ENCODE assay signal across 17 cellular contexts in the genomic region with DNA sequence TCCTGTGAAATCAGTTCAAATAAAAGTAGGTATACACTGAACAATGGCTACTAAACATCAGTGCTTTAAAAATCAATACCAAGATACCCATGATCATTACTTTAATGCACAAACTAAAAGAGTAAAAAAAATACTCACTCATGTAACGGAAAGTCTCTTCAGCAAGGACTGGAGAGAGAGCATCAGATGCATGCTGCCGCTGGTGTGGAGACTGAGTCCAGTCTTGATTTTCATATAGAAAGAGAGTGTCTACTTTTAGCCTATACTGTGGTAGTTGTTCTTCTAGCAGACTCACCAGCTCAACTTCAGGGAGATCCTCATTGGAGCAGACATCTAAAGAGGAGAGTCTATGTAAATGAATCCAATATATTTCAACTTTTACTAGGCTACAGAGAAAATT. TPM values are rescaled to one million over a fixed set of nuclear protein-coding genes. Genes with fewer than 3 reads are reported as not detected.
DNase-seq lines count a peak whose midpoint lies in the region; ATAC-seq, FAIRE-seq and TF ChIP-seq lines count a peak whose summit lies in the region.
"Had no signal": no experiment of that assay in that cellular context is flagged by ENCODE, and none has a peak within 500 bp of the region (broad histone marks: within the 10 kb centered on the region; RNA-seq: fewer than 3 reads in every experiment).

No MANE protein-coding gene starts in this region.

- H3K4me3 Mint-ChIP-seq in activated T-helper 17 cell treated with anti-CD3 and anti-CD28 coated beads, Interleukin-2, amount 50 U/mL, for 72 hours, result no peak overlapping the region
- H3K4me3 Mint-ChIP-seq: B cell had no signal

- peaks cover 46% of the 10 kb centered on the region for H3K36me3 Mint-ChIP-seq in activated T-helper 17 cell treated with anti-CD3 and anti-CD28 coated beads, Interleukin-2, amount 50 U/mL, for 72 hours (ENCODE audit: low read depth)

- peaks cover 24% of the 10 kb centered on the region for H3K4me1 Mint-ChIP-seq in activated T-helper 17 cell treated with anti-CD3 and anti-CD28 coated beads, Interleukin-2, amount 50 U/mL, for 72 hours

- H3K36me3 ChIP-seq in heart right ventricle, result peaks cover 0 to 10% (median 0%) of the 10 kb centered on the region in 9 donors
- H3K36me3 ChIP-seq in HepG2 (replicated peaks in 1 of 2; ENCODE audit: control insufficient read depth in 1 of 2, insufficient read depth in 2 of 2, low read length in 2 of 2), result peaks cover 0 to 3% of the 10 kb centered on the region in 2 experiments; a peak in 2 of 5 replicates
- H3K36me3 ChIP-seq in BE2C, result no peaks in the 10 kb centered on the region
- H3K36me3 ChIP-seq: lower lobe of right lung, neutrophil had no signal

- H3K4me3 ChIP-seq in heart right ventricle (peak overlapping the region in 9 of 10 donors; percentile 6 to 40 (median 30)), HepG2 (replicated peaks in 1 of 3; ENCODE audit: insufficient read depth in 1 of 3, low read depth in 2 of 3, low read length in 3 of 3) (no peak overlapping the region), BE2C (ENCODE audit: low read depth, low read length) (no peak overlapping the region; the same call in 1 of the 2 replicates)
- H3K4me3 ChIP-seq: lower lobe of right lung had no signal

- ATAC-seq in heart right ventricle, result peak in 3 of 8 donors; percentile 21 to 60 (median 28)
- ATAC-seq in activated T-helper 17 cell treated with anti-CD3 and anti-CD28 coated beads, Interleukin-2, amount 50 U/mL, for 72 hours (replicated peaks), result no peak
- peak; percentile 57 for ATAC-seq in HepG2
- ATAC-seq: HCT116 had no signal

- H3K4me2 ChIP-seq in HepG2 (ENCODE audit: low read depth, low read length), result no peak overlapping the region

- TF ChIP-seq POLR2A in HepG2 (IDR thresholded peaks at IDR 0.05; ENCODE audit: insufficient read depth in 1 of 2, low read depth in 2 of 2, low read length in 2 of 2), result no peak

- peaks cover 0 to 95% (median 59%) of the 10 kb centered on the region in 9 donors for H3K4me1 ChIP-seq in heart right ventricle
- H3K4me1 ChIP-seq in HepG2 (ENCODE audit: insufficient read depth, low read length), result peaks cover 25% of the 10 kb centered on the region
- H3K4me1 ChIP-seq in BE2C, result peaks cover 32% of the 10 kb centered on the region

- CTCF ChIA-PET in HepG2 (lab: Yijun Ruan, JAX; ENCODE audit: low intra/inter-chr PET ratio, low total read pairs), result no interaction called here

- no peak for FAIRE-seq in HepG2 (lab: Jason Lieb, UNC)

- H3K9me3 ChIP-seq in heart right ventricle (no peaks in the 10 kb centered on the region), HepG2 (ENCODE audit: low read length) (no peaks in the 10 kb centered on the region), BE2C (no peaks in the 10 kb centered on the region)
- H3K9me3 ChIP-seq: lower lobe of right lung, neutrophil had no signal

- 80 to 82% methylated on average over 2 of the region's 2 CpGs for whole genome bisulfite sequencing in heart right ventricle, 2 donors
- WGBS in HepG2 (ENCODE audit: low lambda C conversion rate), result 92% methylated on average over 2 of the region's 2 CpGs

- TF ChIP-seq EP300 in HepG2 (IDR thresholded peaks at IDR 0.05; ENCODE audit: low read depth in 2 of 2, low read length in 2 of 2), result no peak
- TF ChIP-seq EP300 in HepG2 (CRISPR knock-in tag; IDR thresholded peaks at IDR 0.05; ENCODE audit: borderline replicate concordance), result no peak

- H3K27ac ChIP-seq in heart right ventricle, result peak overlapping the region; percentile 13 to 87 (median 73)
- peak overlapping the region; percentile 39 for H3K27ac ChIP-seq in HepG2 (ENCODE audit: extremely low read length, insufficient read depth, low read length)
- H3K27ac ChIP-seq: neutrophil had no signal

- DNase-seq in heart right ventricle (no peak), cardiac septum (ENCODE audit: low spot score) (no peak), HepG2 (ENCODE audit: low spot score) (no peak), DMS79 (lab: John Stamatoyannopoulos, UW) (no peak), NCI-H774 (lab: John Stamatoyannopoulos, UW) (no peak), BE2C (no peak), iPS-NIHi11 (ENCODE audit: low spot score) (no peak)
- DNase-seq: amygdala; effector CD8-positive, alpha-beta T cell; hippocampal formation; lower lobe of right lung; NCI-H2081; stimulated activated CD4-positive, alpha-beta T cell treated with anti-CD3 and anti-CD28 coated beads, Interleukin-15, amount 100 ng/mL, for 24 hours had no signal

- peak overlapping the region; percentile 29 for H3K27ac Mint-ChIP-seq in activated T-helper 17 cell treated with anti-CD3 and anti-CD28 coated beads, Interleukin-2, amount 50 U/mL, for 72 hours
- H3K27ac Mint-ChIP-seq: B cell had no signal

- in situ Hi-C loops in HepG2 (cut with HindIII; ENCODE audit: extremely low pct_ligation_motif_present, low pct_unique_long_range_greater_than_20kb), result no loop called here

- no peak overlapping the region for H3K9ac ChIP-seq in HepG2 (ENCODE audit: insufficient read depth, low read depth, low read length)

- no TSS peak for BruUV-seq in HepG2 (replicated peaks; lab: Mats Ljungman, UMichigan)

- intact Hi-C loops in heart right ventricle (cut with DNase I), result loop anchor here in 1 of 10 donors (2.0 to 10.0 kb wide), 2 partner anchors 44 to 238 kb away; partner anchors contain the start of genes STRADB, TMEM237 and TRAK2
- intact Hi-C loops in cardiac septum (cut with DNase I), result no loop called here
- intact Hi-C loops in HepG2 (cut with micrococcal nuclease; ENCODE audit: unreplicated experiment), result loop anchor here (2.0 kb wide), 1 partner anchor 44 kb away; the partner anchor contains the start of genes STRADB and TRAK2

- no peaks in the 10 kb centered on the region for H3K9me3 Mint-ChIP-seq in activated T-helper 17 cell treated with anti-CD3 and anti-CD28 coated beads, Interleukin-2, amount 50 U/mL, for 72 hours

- TF ChIP-seq CTCF in heart right ventricle (IDR thresholded peaks at IDR 0.05), result no peak
- TF ChIP-seq CTCF in HepG2 (CRISPR knock-in tag; IDR thresholded peaks at IDR 0.05), result no peak
- TF ChIP-seq CTCF in BE2C (IDR thresholded peaks at IDR 0.05; ENCODE audit: low read depth, low read length), result no peak

- no peaks in the 10 kb centered on the region for H4K20me1 ChIP-seq in HepG2 (ENCODE audit: insufficient read depth, low read length)

- H3K27me3 ChIP-seq in heart right ventricle (no peaks in the 10 kb centered on the region), HepG2 (ENCODE audit: control insufficient read depth in 1 of 2, insufficient read depth in 2 of 2, low read length in 2 of 2) (no peaks in the 10 kb centered on the region), BE2C (no peaks in the 10 kb centered on the region)
- H3K27me3 ChIP-seq: neutrophil had no signal

- H2AFZ ChIP-seq in HepG2 (ENCODE audit: low read length), result no peak overlapping the region

- no peaks in the 10 kb centered on the region for H3K27me3 Mint-ChIP-seq in activated T-helper 17 cell treated with anti-CD3 and anti-CD28 coated beads, Interleukin-2, amount 50 U/mL, for 72 hours
- H3K27me3 Mint-ChIP-seq: B cell had no signal

- no peaks in the 10 kb centered on the region for H3K79me2 ChIP-seq in HepG2 (ENCODE audit: insufficient read depth, low read length)

- no peak for TF ChIP-seq RAD21 in HepG2 (CRISPR knock-in tag; IDR thresholded peaks at IDR 0.05)

- POLR2A ChIA-PET in HepG2 (lab: Yijun Ruan, JAX), result interaction anchor here (0.5 to 1.1 kb wide), 2 partner anchors 45 to 150 kb away, joined by 3 to 4 read pairs; no protein-coding TSS in a partner anchor

RNA-seq across cellular contexts. Expression of gene TRAK2, which starts 44.0 kb away (rescaled TPM):
- 100 to 1,000 TPM; 124 to 190 (median 169) TPM for total RNA-seq in heart right ventricle
- polyA plus RNA-seq in heart right ventricle, result 10 to 100 TPM; 16.6 to 49.5 TPM
- 259 TPM for total RNA-seq in cardiac septum
- 10 to 100 TPM; 23.2 to 27.0 TPM for total RNA-seq in activated T-helper 17 cell treated with anti-CD3 and anti-CD28 coated beads, Interleukin-2, amount 50 U/mL, for 72 hours
- total RNA-seq in HepG2 (2016; rRNA removed; fragmentation: Illumina TruSeq; extraction: Trizol), result 21.0 and 32.4 TPM in 2 replicates
- total RNA-seq in HepG2 (2016; cell fraction: cytosol; rRNA removed; fragmentation: Illumina TruSeq; extraction: Trizol; ENCODE audit: low read depth), result 7.5 and 7.9 TPM in 2 replicates
- 19.5 and 29.4 TPM in 2 replicates for total RNA-seq in HepG2 (2016; cell fraction: insoluble cytoplasmic fraction; rRNA removed; fragmentation: Illumina TruSeq; extraction: Trizol)
- 30.0 and 33.2 TPM in 2 replicates for total RNA-seq in HepG2 (2016; cell fraction: membrane; rRNA removed; fragmentation: Illumina TruSeq; extraction: Trizol)
- 26.8 and 28.3 TPM in 2 replicates for total RNA-seq in HepG2 (2016; cell fraction: nucleus; rRNA removed; fragmentation: Illumina TruSeq; extraction: Trizol)
- 7.7 and 8.9 TPM in 2 replicates for polyA plus RNA-seq in HepG2 (2011; rRNA removed)
- polyA plus RNA-seq in HepG2 (2011; cell fraction: cytosol; rRNA removed), result 4.1 and 6.4 TPM in 2 replicates
- 9.3 and 10.7 TPM in 2 replicates for polyA plus RNA-seq in HepG2 (2011; cell fraction: nucleus; rRNA removed)
- 7.2 and 8.6 TPM in 2 replicates for polyA plus RNA-seq in HepG2 (2012)
- polyA plus RNA-seq in HepG2 (2016; cell fraction: cytosol; fragmentation: Illumina TruSeq; extraction: Trizol; ENCODE audit: low read depth), result 3.4 and 4.8 TPM in 2 replicates
- polyA plus RNA-seq in HepG2 (2016; cell fraction: insoluble cytoplasmic fraction; fragmentation: Illumina TruSeq; extraction: Trizol; ENCODE audit: low read depth), result 15.6 and 16.6 TPM in 2 replicates
- 11.2 and 11.7 TPM in 2 replicates for polyA plus RNA-seq in HepG2 (2016; cell fraction: membrane; fragmentation: Illumina TruSeq; extraction: Trizol; ENCODE audit: low read depth)
- 16.4 and 17.3 TPM in 2 replicates for polyA plus RNA-seq in HepG2 (2016; cell fraction: nucleus; fragmentation: Illumina TruSeq; extraction: Trizol; ENCODE audit: insufficient read depth, low read depth)
- 11.7 and 20.5 TPM in 2 replicates for polyA minus RNA-seq in HepG2 (2011; rRNA and poly(A)+ RNA removed; ENCODE audit: low replicate concordance)
- 8.0 and 9.8 TPM in 2 replicates for polyA minus RNA-seq in HepG2 (2011; cell fraction: cytosol; rRNA and poly(A)+ RNA removed)
- polyA minus RNA-seq in HepG2 (2011; cell fraction: nucleus; rRNA and poly(A)+ RNA removed), result 45.7 and 50.8 TPM in 2 replicates
- polyA plus RNA-seq in BE2C (2012; ENCODE audit: insufficient read depth, insufficient read length, low read depth), result 16.0 TPM

RNA-seq across cellular contexts. Expression of gene STRADB, which starts 44.3 kb away (rescaled TPM):
- total RNA-seq in heart right ventricle, result 10 to 100 TPM; 43.1 to 77.6 (median 58.6) TPM
- polyA plus RNA-seq in heart right ventricle, result 10 to 100 TPM; 20.3 to 53.0 TPM
- 41.5 TPM for total RNA-seq in cardiac septum
- 10 to 100 TPM; 13.6 to 14.5 TPM for total RNA-seq in activated T-helper 17 cell treated with anti-CD3 and anti-CD28 coated beads, Interleukin-2, amount 50 U/mL, for 72 hours
- 66.6 and 73.8 TPM in 2 replicates for total RNA-seq in HepG2 (2016; rRNA removed; fragmentation: Illumina TruSeq; extraction: Trizol)
- total RNA-seq in HepG2 (2016; cell fraction: cytosol; rRNA removed; fragmentation: Illumina TruSeq; extraction: Trizol; ENCODE audit: low read depth), result 155 and 168 TPM in 2 replicates
- 65.4 and 69.5 TPM in 2 replicates for total RNA-seq in HepG2 (2016; cell fraction: insoluble cytoplasmic fraction; rRNA removed; fragmentation: Illumina TruSeq; extraction: Trizol)
- total RNA-seq in HepG2 (2016; cell fraction: membrane; rRNA removed; fragmentation: Illumina TruSeq; extraction: Trizol), result 248 and 275 TPM in 2 replicates
- 48.5 and 52.0 TPM in 2 replicates for total RNA-seq in HepG2 (2016; cell fraction: nucleus; rRNA removed; fragmentation: Illumina TruSeq; extraction: Trizol)
- polyA plus RNA-seq in HepG2 (2011; rRNA removed), result 28.6 and 34.1 TPM in 2 replicates
- polyA plus RNA-seq in HepG2 (2011; cell fraction: cytosol; rRNA removed), result 14.8 and 23.2 TPM in 2 replicates
- polyA plus RNA-seq in HepG2 (2011; cell fraction: nucleus; rRNA removed), result 14.3 and 19.5 TPM in 2 replicates
- polyA plus RNA-seq in HepG2 (2012), result 28.1 and 39.7 TPM in 2 replicates
- 187 and 197 TPM in 2 replicates for polyA plus RNA-seq in HepG2 (2016; cell fraction: cytosol; fragmentation: Illumina TruSeq; extraction: Trizol; ENCODE audit: low read depth)
- 78.3 and 87.0 TPM in 2 replicates for polyA plus RNA-seq in HepG2 (2016; cell fraction: insoluble cytoplasmic fraction; fragmentation: Illumina TruSeq; extraction: Trizol; ENCODE audit: low read depth)
- 257 and 275 TPM in 2 replicates for polyA plus RNA-seq in HepG2 (2016; cell fraction: membrane; fragmentation: Illumina TruSeq; extraction: Trizol; ENCODE audit: low read depth)
- 78.8 and 84.3 TPM in 2 replicates for polyA plus RNA-seq in HepG2 (2016; cell fraction: nucleus; fragmentation: Illumina TruSeq; extraction: Trizol; ENCODE audit: insufficient read depth, low read depth)
- polyA minus RNA-seq in HepG2 (2011; rRNA and poly(A)+ RNA removed; ENCODE audit: low replicate concordance), result 6.0 and 24.6 TPM in 2 replicates
- polyA minus RNA-seq in HepG2 (2011; cell fraction: cytosol; rRNA and poly(A)+ RNA removed), result 13.8 and 19.3 TPM in 2 replicates
- polyA minus RNA-seq in HepG2 (2011; cell fraction: nucleus; rRNA and poly(A)+ RNA removed), result 24.5 and 27.1 TPM in 2 replicates
- 7.4 TPM for polyA plus RNA-seq in BE2C (2012; ENCODE audit: insufficient read depth, insufficient read length, low read depth)

RNA-seq across cellular contexts. Expression of gene FLACC1, which starts 50.1 kb away (rescaled TPM):
- total RNA-seq in heart right ventricle (10 to 100 TPM in 4 of 10 donors, 1 to 10 TPM in 6; 5.6 to 15.9 (median 8.4) TPM), cardiac septum (12.0 TPM), HepG2 (2016; rRNA removed; fragmentation: Illumina TruSeq; extraction: Trizol) (0.29 and 0.35 TPM in 2 replicates)
- polyA plus RNA-seq in heart right ventricle (1 to 10 TPM in 1 of 2 donors, under 1 TPM in 1; 0.88 to 6.2 TPM), HepG2 (2011; rRNA removed) (0.51 and 0.59 TPM in 2 replicates)
- total RNA-seq in activated T-helper 17 cell treated with anti-CD3 and anti-CD28 coated beads, Interleukin-2, amount 50 U/mL, for 72 hours, result 1 to 10 TPM; 1.1 to 2.1 TPM
- total RNA-seq in HepG2 (2016; cell fraction: cytosol; rRNA removed; fragmentation: Illumina TruSeq; extraction: Trizol; ENCODE audit: low read depth), result 1.4 and 2.2 TPM in 2 replicates
- total RNA-seq in HepG2 (2016; cell fraction: insoluble cytoplasmic fraction; rRNA removed; fragmentation: Illumina TruSeq; extraction: Trizol), result 0.63 TPM in 1 of 2 replicates, not detected in the other
- 0.65 and 1.1 TPM in 2 replicates for total RNA-seq in HepG2 (2016; cell fraction: membrane; rRNA removed; fragmentation: Illumina TruSeq; extraction: Trizol)
- 0.78 and 1.5 TPM in 2 replicates for total RNA-seq in HepG2 (2016; cell fraction: nucleus; rRNA removed; fragmentation: Illumina TruSeq; extraction: Trizol)
- not detected in 2 replicates for polyA plus RNA-seq in HepG2 (2011; cell fraction: cytosol; rRNA removed)
- polyA plus RNA-seq in HepG2 (2011; cell fraction: nucleus; rRNA removed), result 0.19 and 0.93 TPM in 2 replicates
- 0.19 and 0.97 TPM in 2 replicates for polyA plus RNA-seq in HepG2 (2012)
- polyA plus RNA-seq in HepG2 (2016; cell fraction: cytosol; fragmentation: Illumina TruSeq; extraction: Trizol; ENCODE audit: low read depth), result not detected in 2 replicates
- not detected in 2 replicates for polyA plus RNA-seq in HepG2 (2016; cell fraction: insoluble cytoplasmic fraction; fragmentation: Illumina TruSeq; extraction: Trizol; ENCODE audit: low read depth)
- polyA plus RNA-seq in HepG2 (2016; cell fraction: membrane; fragmentation: Illumina TruSeq; extraction: Trizol; ENCODE audit: low read depth), result not detected in 2 replicates
- polyA plus RNA-seq in HepG2 (2016; cell fraction: nucleus; fragmentation: Illumina TruSeq; extraction: Trizol; ENCODE audit: insufficient read depth, low read depth), result 1.7 TPM in 2 replicates
- 0.20 and 0.68 TPM in 2 replicates for polyA minus RNA-seq in HepG2 (2011; rRNA and poly(A)+ RNA removed; ENCODE audit: low replicate concordance)
- polyA minus RNA-seq in HepG2 (2011; cell fraction: cytosol; rRNA and poly(A)+ RNA removed), result not detected in 2 replicates
- 0.99 and 1.0 TPM in 2 replicates for polyA minus RNA-seq in HepG2 (2011; cell fraction: nucleus; rRNA and poly(A)+ RNA removed)
- 0.42 TPM for polyA plus RNA-seq in BE2C (2012; ENCODE audit: insufficient read depth, insufficient read length, low read depth)

Comparison
In these comparisons a context has a peak if more than half of its experiments do, and no peak if none do; other contexts are left out.
1. H3K4me3 ChIP-seq: peak in heart right ventricle (9 of 10); none in HepG2 (0 of 3) and BE2C (single experiment).